In the genomic region with DNA sequence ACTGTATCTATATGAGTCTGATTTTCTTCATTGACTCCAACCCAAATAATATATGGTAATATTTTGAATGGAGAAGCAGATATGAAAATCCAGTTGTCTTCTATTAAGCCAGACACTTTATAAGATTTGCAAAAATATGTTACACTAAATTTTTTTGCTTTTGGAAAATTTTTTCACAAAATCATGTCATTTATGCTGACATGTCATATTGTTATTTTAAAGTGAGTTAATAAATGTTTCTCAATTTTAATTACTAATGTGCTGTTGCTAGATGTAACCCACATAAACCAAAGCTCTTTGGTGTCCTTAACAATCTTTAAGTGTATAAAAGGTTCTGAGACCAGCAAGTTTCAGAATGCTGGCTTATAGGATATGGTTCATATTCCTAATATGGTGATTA, we compare ENCODE assay signal across 1 cellular context.
TF ChIP-seq lines count a peak whose summit lies in the region.

No MANE protein-coding gene starts in this region.

TF ChIP-seq in GM12878, 131 proteins besides CTCF, POLR2A, EP300 and RAD21 (continued from another document):
- TF ChIP-seq REST (IDR thresholded peaks at IDR 0.05; ENCODE audit: low read depth, low read length) (no peak), GATAD2B (conservative IDR thresholded peaks at IDR 0.05; ENCODE audit: low read depth) (no peak), ASH2L (IDR thresholded peaks at IDR 0.05; ENCODE audit: borderline replicate concordance, low read depth) (no peak), BCL11A (IDR thresholded peaks at IDR 0.05; ENCODE audit: low read depth, low read length) (no peak), NFXL1 (IDR thresholded peaks at IDR 0.05; ENCODE audit: borderline replicate concordance) (no peak), MTA2 (IDR thresholded peaks at IDR 0.05; ENCODE audit: low read depth) (no peak)
TF ChIP-seq in GM12878: peak in this region for 0.
